9 cellular contexts compared by ENCODE assay signal in genomic region chr3:11290743-11291680, GRCh38. TPM values are rescaled to one million over a fixed set of nuclear protein-coding genes. Genes with fewer than 3 reads are reported as not detected.
DNase-seq lines count a peak whose midpoint lies in the region; FAIRE-seq and TF ChIP-seq lines count a peak whose summit lies in the region.
"Had no signal": no experiment of that assay in that cellular context is flagged by ENCODE, and none has a peak within 500 bp of the region (broad histone marks: within the 10 kb centered on the region; RNA-seq: fewer than 3 reads in every experiment).

No MANE protein-coding gene starts in this region.

- H3K27ac Mint-ChIP-seq in activated CD4-positive, alpha-beta T cell treated with anti-CD3 and anti-CD28 coated beads, Interleukin-2, amount 10 ng/mL, durations not matched to agents 24 days and 14 days, result peak overlapping the region; percentile 88
- no peak overlapping the region for H3K27ac Mint-ChIP-seq in astrocyte (ENCODE audit: unreplicated experiment)

- TF ChIP-seq CTCF in astrocyte (IDR thresholded peaks at IDR 0.05; ENCODE audit: insufficient read depth, low read depth, low read length), result no peak

- no peaks in the 10 kb centered on the region for H3K9me3 Mint-ChIP-seq in activated CD4-positive, alpha-beta T cell treated with anti-CD3 and anti-CD28 coated beads, Interleukin-2, amount 10 ng/mL, durations not matched to agents 24 days and 14 days
- H3K9me3 Mint-ChIP-seq in astrocyte (ENCODE audit: unreplicated experiment), result no peaks in the 10 kb centered on the region
- H3K9me3 Mint-ChIP-seq: neural crest cell had no signal

- intact Hi-C loops in activated CD4-positive, alpha-beta T cell treated with anti-CD3 and anti-CD28 coated beads, Interleukin-2, amount 10 ng/mL, durations not matched to agents 24 days and 14 days (cut with micrococcal nuclease), result loop anchor here (2.0 to 5.0 kb wide), 2 partner anchors 18 to 351 kb away; partner anchors contain the start of genes ATG7 and VGLL4

- H3K9me3 ChIP-seq in astrocyte (ENCODE audit: insufficient read depth, low read depth, low read length), result no peaks in the 10 kb centered on the region

- H3K27me3 Mint-ChIP-seq in activated CD4-positive, alpha-beta T cell treated with anti-CD3 and anti-CD28 coated beads, Interleukin-2, amount 10 ng/mL, durations not matched to agents 24 days and 14 days, result no peaks in the 10 kb centered on the region
- H3K27me3 Mint-ChIP-seq in astrocyte (ENCODE audit: low read depth, unreplicated experiment), result no peaks in the 10 kb centered on the region

- H3K27ac ChIP-seq in astrocyte (ENCODE audit: low read depth, low read length) (peak overlapping the region; percentile 97), skin epidermis (peak overlapping the region in 13 of 21 experiments; percentile 1 to 86 (median 72))

- peaks cover 51% of the 10 kb centered on the region for H3K4me1 ChIP-seq in astrocyte (ENCODE audit: insufficient read depth, low read length)

- H2AFZ ChIP-seq in astrocyte (ENCODE audit: low read depth, low read length), result no peak overlapping the region

- H3K27me3 ChIP-seq in astrocyte (ENCODE audit: insufficient read depth, low read length), result no peaks in the 10 kb centered on the region

- peaks cover 44% of the 10 kb centered on the region for H3K4me1 Mint-ChIP-seq in activated CD4-positive, alpha-beta T cell treated with anti-CD3 and anti-CD28 coated beads, Interleukin-2, amount 10 ng/mL, durations not matched to agents 24 days and 14 days
- peaks cover 43% of the 10 kb centered on the region for H3K4me1 Mint-ChIP-seq in astrocyte (ENCODE audit: low read depth, unreplicated experiment)
- H3K4me1 Mint-ChIP-seq: neural crest cell had no signal

- H3K36me3 Mint-ChIP-seq in activated CD4-positive, alpha-beta T cell treated with anti-CD3 and anti-CD28 coated beads, Interleukin-2, amount 10 ng/mL, durations not matched to agents 24 days and 14 days (ENCODE audit: low read depth), result peaks cover 35% of the 10 kb centered on the region
- peaks cover 2% of the 10 kb centered on the region for H3K36me3 Mint-ChIP-seq in astrocyte (ENCODE audit: low read depth, unreplicated experiment)

- H3K9ac ChIP-seq in astrocyte (ENCODE audit: low read length), result peak overlapping the region; percentile 60

- H3K4me2 ChIP-seq in astrocyte (ENCODE audit: low read length), result peak overlapping the region; percentile 83

- no peak overlapping the region for H3K4me3 ChIP-seq in Jurkat, Clone E6-1 (ENCODE audit: low read length)
- no peak overlapping the region for H3K4me3 ChIP-seq in astrocyte (ENCODE audit: insufficient read depth, low read depth, low read length)
- H3K4me3 ChIP-seq in skin epidermis, result no peak overlapping the region

- no peaks in the 10 kb centered on the region for H3K36me3 ChIP-seq in astrocyte (ENCODE audit: insufficient read depth, low read length)

- H4K20me1 ChIP-seq in astrocyte (ENCODE audit: insufficient read depth, low read length), result no peaks in the 10 kb centered on the region

- peak; percentile 81 for DNase-seq in activated CD4-positive, alpha-beta T cell treated with anti-CD3 and anti-CD28 coated beads, Interleukin-2, amount 10 ng/mL, durations not matched to agents 24 days and 14 days
- DNase-seq in activated CD4-positive, alpha-beta T cell treated with anti-CD3 and anti-CD28 coated beads, Interleukin-2, amount 50 U/mL, for 4 hours, result no peak
- peak; percentile 91 for DNase-seq in Jurkat, Clone E6-1 (ENCODE audit: low read depth, low spot score)
- DNase-seq in astrocyte (ENCODE audit: low read depth) (peak; percentile 74), retina (no peak), epidermal melanocyte (ENCODE audit: insufficient read length, low spot score) (no peak), NCI-H748 (lab: John Stamatoyannopoulos, UW; ENCODE audit: unreplicated experiment) (no peak)

- H3K79me2 ChIP-seq in astrocyte (ENCODE audit: insufficient read depth, low read length), result peaks cover 44% of the 10 kb centered on the region

- H3K4me3 Mint-ChIP-seq in activated CD4-positive, alpha-beta T cell treated with anti-CD3 and anti-CD28 coated beads, Interleukin-2, amount 10 ng/mL, durations not matched to agents 24 days and 14 days, result peak overlapping the region; percentile 53
- no peak overlapping the region for H3K4me3 Mint-ChIP-seq in astrocyte (ENCODE audit: unreplicated experiment)
- H3K4me3 Mint-ChIP-seq: neural crest cell had no signal

- no peak for FAIRE-seq in astrocyte (lab: Jason Lieb, UNC)

RNA-seq across cellular contexts. Expression of gene ATG7, which starts 18.8 kb away (rescaled TPM):
- total RNA-seq in activated CD4-positive, alpha-beta T cell treated with anti-CD3 and anti-CD28 coated beads, Interleukin-2, amount 10 ng/mL, durations not matched to agents 24 days and 14 days, result 37.7 and 41.4 TPM in 2 replicates
- polyA plus RNA-seq in Jurkat, Clone E6-1 (2012; ENCODE audit: insufficient read depth, insufficient read length), result 17.0 TPM
- total RNA-seq in astrocyte, result 24.8 and 29.5 TPM in 2 replicates

Comparison
In these comparisons a context has a peak if more than half of its experiments do, and no peak if none do; other contexts are left out.
1. DNase-seq: peak in activated CD4-positive, alpha-beta T cell treated with anti-CD3 and anti-CD28 coated beads, Interleukin-2, amount 10 ng/mL, durations not matched to agents 24 days and 14 days (single experiment), Jurkat, Clone E6-1 (single experiment) and astrocyte (single experiment); none in activated CD4-positive, alpha-beta T cell treated with anti-CD3 and anti-CD28 coated beads, Interleukin-2, amount 50 U/mL, for 4 hours (0 of 2), retina (single experiment), epidermal melanocyte (single experiment) and NCI-H748 (single experiment).